In the genomic region with DNA sequence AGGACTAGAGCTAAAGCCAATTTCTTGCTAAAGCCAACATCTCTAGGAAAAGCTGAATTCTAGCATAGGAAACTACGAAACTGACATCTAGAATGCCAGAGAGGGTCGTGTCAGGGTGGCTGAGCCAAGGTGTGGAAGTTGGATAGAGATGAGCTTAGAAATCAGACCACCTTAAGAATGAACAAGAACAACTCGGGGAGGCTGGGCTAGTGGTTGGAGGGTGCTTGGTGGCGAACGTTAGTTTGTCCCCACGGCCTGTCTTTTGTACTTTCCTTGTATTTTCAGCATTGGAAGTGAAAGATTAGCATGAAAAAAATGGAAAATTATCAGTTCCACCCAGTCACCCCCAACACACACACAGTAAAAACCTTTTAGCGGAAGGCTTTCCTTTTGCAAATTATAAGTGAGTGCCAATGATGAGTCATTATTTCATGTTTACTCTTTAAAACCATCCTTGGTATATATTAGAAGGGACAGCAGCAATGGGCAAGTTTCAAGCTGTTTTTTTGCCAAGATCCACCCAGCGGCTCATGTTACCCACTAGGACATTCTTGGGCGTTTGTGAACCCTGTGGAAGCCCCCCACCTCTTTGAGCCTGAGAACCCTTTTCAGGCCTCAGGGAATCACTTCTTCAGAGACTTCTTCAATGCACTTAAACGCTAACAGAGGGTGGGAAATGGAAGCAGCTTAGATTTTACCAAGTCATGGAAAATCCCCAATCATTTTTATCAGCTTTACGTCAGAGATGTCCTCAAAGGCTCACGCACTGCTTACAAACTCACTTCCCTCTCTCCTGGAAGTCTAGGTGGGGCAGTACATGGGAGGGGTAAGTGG, we compare ENCODE assay signal across 1 cellular context.
TF ChIP-seq lines count a peak whose summit lies in the region.

No MANE protein-coding gene starts in this region.

TF ChIP-seq in GM12878, 131 proteins besides CTCF, POLR2A, EP300 and RAD21 (continued from another document):
- TF ChIP-seq, protein P1, sequence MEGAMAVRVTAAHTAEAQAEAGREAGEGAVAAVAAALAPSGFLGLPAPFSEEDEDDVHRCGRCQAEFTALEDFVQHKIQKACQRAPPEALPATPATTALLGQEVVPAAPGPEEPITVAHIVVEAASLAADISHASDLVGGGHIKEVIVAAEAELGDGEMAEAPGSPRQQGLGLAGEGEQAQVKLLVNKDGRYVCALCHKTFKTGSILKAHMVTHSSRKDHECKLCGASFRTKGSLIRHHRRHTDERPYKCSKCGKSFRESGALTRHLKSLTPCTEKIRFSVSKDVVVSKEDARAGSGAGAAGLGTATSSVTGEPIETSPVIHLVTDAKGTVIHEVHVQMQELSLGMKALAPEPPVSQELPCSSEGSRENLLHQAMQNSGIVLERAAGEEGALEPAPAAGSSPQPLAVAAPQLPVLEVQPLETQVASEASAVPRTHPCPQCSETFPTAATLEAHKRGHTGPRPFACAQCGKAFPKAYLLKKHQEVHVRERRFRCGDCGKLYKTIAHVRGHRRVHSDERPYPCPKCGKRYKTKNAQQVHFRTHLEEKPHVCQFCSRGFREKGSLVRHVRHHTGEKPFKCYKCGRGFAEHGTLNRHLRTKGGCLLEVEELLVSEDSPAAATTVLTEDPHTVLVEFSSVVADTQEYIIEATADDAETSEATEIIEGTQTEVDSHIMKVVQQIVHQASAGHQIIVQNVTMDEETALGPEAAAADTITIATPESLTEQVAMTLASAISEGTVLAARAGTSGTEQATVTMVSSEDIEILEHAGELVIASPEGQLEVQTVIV (IDR thresholded peaks at IDR 0.05; ENCODE audit: borderline replicate concordance, partially characterized antibody) = no peak
TF ChIP-seq in GM12878: peak in this region for 1.
